29 cellular contexts compared by ENCODE assay signal in genomic region chr12:31265722-31266121, GRCh38.
"Had no signal": no experiment of that assay in that cellular context is flagged by ENCODE, and none has a peak within 500 bp of the region (broad histone marks: within the 10 kb centered on the region; RNA-seq: fewer than 3 reads in every experiment).

No MANE protein-coding gene starts in this region.

- H3K4me1 ChIP-seq: adrenal gland, body of pancreas, left lung, lower lobe of right lung had no signal

- H3K27ac Mint-ChIP-seq: activated CD4-positive, alpha-beta memory T cell treated with anti-CD3 and anti-CD28 coated beads for 36 hours; activated CD4-positive, alpha-beta T cell treated with anti-CD3 and anti-CD28 coated beads, Interleukin-2, amount 10 ng/mL, durations not matched to agents 24 days and 14 days; activated naive CD4-positive, alpha-beta T cell treated with anti-CD3 and anti-CD28 coated beads for 36 hours; activated naive CD8-positive, alpha-beta T cell treated with anti-CD3 and anti-CD28 coated beads for 36 hours; activated T-helper 1 cell treated with anti-CD3 and anti-CD28 coated beads, Interleukin-12 subunit alpha, Interleukin-12 subunit beta, Interleukin-2, Interleukin-4 antibody, amounts not matched to agents 30 ng/mL and 10 ng/mL and 1 ng/mL, durations not matched to agents 14 hours and 24 hours and 36 hours; effector memory CD8-positive, alpha-beta T cell; natural killer cell treated with Interleukin-12 subunit alpha and Interleukin-12 subunit beta and Interleukin-15 and Interleukin-18, amount 100 ng/mL, for 72 hours; T-cell had no signal

- DNase-seq: activated CD4-positive, alpha-beta memory T cell treated with anti-CD3 and anti-CD28 coated beads for 36 hours; activated CD4-positive, alpha-beta T cell treated with anti-CD3 and anti-CD28 coated beads, Interleukin-2, amount 10 ng/mL, durations not matched to agents 24 days and 14 days; activated CD4-positive, CD25-positive, alpha-beta regulatory T cell treated with anti-CD3 and anti-CD28 coated beads, Interleukin-2, amount 50 U/mL, for 72 hours; activated CD8-positive, alpha-beta memory T cell treated with anti-CD3 and anti-CD28 coated beads, Interleukin-2, amount 50 U/mL, for 4 hours; activated effector memory CD4-positive, alpha-beta T cell treated with anti-CD3 and anti-CD28 coated beads, Interleukin-2, amount 50 U/mL, for 16 hours; activated naive CD4-positive, alpha-beta T cell treated with anti-CD3 and anti-CD28 coated beads for 36 hours; activated naive CD8-positive, alpha-beta T cell treated with anti-CD3 and anti-CD28 coated beads for 36 hours; activated T-cell treated with anti-CD3 and anti-CD28 coated beads, Interleukin-2, amount 50 U/mL, for 1 hour; adrenal gland; aorta; body of pancreas; dorsolateral prefrontal cortex; effector memory CD8-positive, alpha-beta T cell; foreskin fibroblast; head of caudate nucleus; left lung; lower lobe of right lung; mesenchymal stem cell; mucosa of descending colon; posterior cingulate gyrus; right cardiac atrium; stimulated activated CD4-positive, alpha-beta T cell treated with anti-CD3 and anti-CD28 coated beads, Interleukin-2, amount 100 ng/mL, for 48 hours; stimulated activated naive CD4-positive, alpha-beta T cell treated with Interleukin-2 at 50 U/mL for 16 hours; T-cell; trophoblast cell; WERI-Rb-1 had no signal

- H3K9me3 Mint-ChIP-seq: activated CD4-positive, alpha-beta memory T cell treated with anti-CD3 and anti-CD28 coated beads for 36 hours; activated CD4-positive, alpha-beta T cell treated with anti-CD3 and anti-CD28 coated beads, Interleukin-2, amount 10 ng/mL, durations not matched to agents 24 days and 14 days; activated naive CD4-positive, alpha-beta T cell treated with anti-CD3 and anti-CD28 coated beads for 36 hours; activated naive CD8-positive, alpha-beta T cell treated with anti-CD3 and anti-CD28 coated beads for 36 hours; activated T-helper 1 cell treated with anti-CD3 and anti-CD28 coated beads, Interleukin-12 subunit alpha, Interleukin-12 subunit beta, Interleukin-2, Interleukin-4 antibody, amounts not matched to agents 30 ng/mL and 10 ng/mL and 1 ng/mL, durations not matched to agents 14 hours and 24 hours and 36 hours; effector memory CD8-positive, alpha-beta T cell; natural killer cell treated with Interleukin-12 subunit alpha and Interleukin-12 subunit beta and Interleukin-15 and Interleukin-18, amount 100 ng/mL, for 72 hours; T-cell had no signal

- H3K27me3 Mint-ChIP-seq: activated CD4-positive, alpha-beta memory T cell treated with anti-CD3 and anti-CD28 coated beads for 36 hours; activated CD4-positive, alpha-beta T cell treated with anti-CD3 and anti-CD28 coated beads, Interleukin-2, amount 10 ng/mL, durations not matched to agents 24 days and 14 days; activated naive CD8-positive, alpha-beta T cell treated with anti-CD3 and anti-CD28 coated beads for 36 hours; effector memory CD8-positive, alpha-beta T cell; natural killer cell treated with Interleukin-12 subunit alpha and Interleukin-12 subunit beta and Interleukin-15 and Interleukin-18, amount 100 ng/mL, for 72 hours; T-cell had no signal

- H3K4me3 ChIP-seq: adrenal gland, body of pancreas, coronary artery, dorsolateral prefrontal cortex, left lung, lower lobe of right lung, mucosa of descending colon had no signal

- H3K27me3 ChIP-seq: adrenal gland, body of pancreas, dorsolateral prefrontal cortex, left lung had no signal

- H3K36me3 ChIP-seq: adrenal gland, left lung, lower lobe of right lung, WERI-Rb-1 had no signal

- ATAC-seq: body of pancreas; effector memory CD8-positive, alpha-beta T cell; left lung; lower lobe of right lung; mucosa of descending colon; right cardiac atrium; T-cell had no signal

- H3K36me3 Mint-ChIP-seq: natural killer cell treated with Interleukin-12 subunit alpha and Interleukin-12 subunit beta and Interleukin-15 and Interleukin-18, amount 100 ng/mL, for 72 hours had no signal

- H3K4me1 Mint-ChIP-seq: activated naive CD8-positive, alpha-beta T cell treated with anti-CD3 and anti-CD28 coated beads for 36 hours; T-cell had no signal

- H3K27ac ChIP-seq: adrenal gland, body of pancreas, coronary artery, dorsolateral prefrontal cortex, left lung, lower lobe of right lung, WERI-Rb-1 had no signal

- H3K4me3 Mint-ChIP-seq: activated CD4-positive, alpha-beta memory T cell treated with anti-CD3 and anti-CD28 coated beads for 36 hours; activated CD4-positive, alpha-beta T cell treated with anti-CD3 and anti-CD28 coated beads, Interleukin-2, amount 10 ng/mL, durations not matched to agents 24 days and 14 days; activated naive CD4-positive, alpha-beta T cell treated with anti-CD3 and anti-CD28 coated beads for 36 hours; activated naive CD8-positive, alpha-beta T cell treated with anti-CD3 and anti-CD28 coated beads for 36 hours; activated T-helper 1 cell treated with anti-CD3 and anti-CD28 coated beads, Interleukin-12 subunit alpha, Interleukin-12 subunit beta, Interleukin-2, Interleukin-4 antibody, amounts not matched to agents 30 ng/mL and 10 ng/mL and 1 ng/mL, durations not matched to agents 14 hours and 24 hours and 36 hours; effector memory CD8-positive, alpha-beta T cell; natural killer cell treated with Interleukin-12 subunit alpha and Interleukin-12 subunit beta and Interleukin-15 and Interleukin-18, amount 100 ng/mL, for 72 hours; T-cell had no signal

- H3K9me3 ChIP-seq: adrenal gland, body of pancreas, left lung, lower lobe of right lung, mucosa of descending colon had no signal
